In genomic region chr3:104606812-104607211, GRCh38 we compare ENCODE assay signal across 18 cellular contexts.
"Had no signal": no experiment of that assay in that cellular context is flagged by ENCODE, and none has a peak within 500 bp of the region (broad histone marks: within the 10 kb centered on the region; RNA-seq: fewer than 3 reads in every experiment).

No MANE protein-coding gene starts in this region.

- H3K27me3 ChIP-seq: dorsolateral prefrontal cortex, ovary had no signal

- H3K4me3 Mint-ChIP-seq: activated CD4-positive, alpha-beta memory T cell treated with anti-CD3 and anti-CD28 coated beads, Interleukin-2, amount 10 ng/mL, durations not matched to agents 7 days and 5 days; activated naive CD8-positive, alpha-beta T cell treated with anti-CD3 and anti-CD28 coated beads for 36 hours; activated T-helper 17 cell treated with anti-CD3 and anti-CD28 coated beads, Interleukin-2, amount 50 U/mL, for 72 hours; brain; naive B cell; stimulated activated naive B cell treated with anti-CD40 and anti-IgM and Interleukin-4, amounts not matched to agents 10 μg/mL and 1 μg/mL and 100 μg/mL, for 72 hours; WTC11 had no signal

- H3K27ac Mint-ChIP-seq: activated CD4-positive, alpha-beta memory T cell treated with anti-CD3 and anti-CD28 coated beads, Interleukin-2, amount 10 ng/mL, durations not matched to agents 7 days and 5 days; activated naive CD8-positive, alpha-beta T cell treated with anti-CD3 and anti-CD28 coated beads for 36 hours; activated T-helper 17 cell treated with anti-CD3 and anti-CD28 coated beads, Interleukin-2, amount 50 U/mL, for 72 hours; brain; naive B cell; stimulated activated naive B cell treated with anti-CD40 and anti-IgM and Interleukin-4, amounts not matched to agents 10 μg/mL and 1 μg/mL and 100 μg/mL, for 72 hours; WTC11 had no signal

- H3K27ac ChIP-seq: dorsolateral prefrontal cortex, epithelial cell of prostate, ovary had no signal

- H3K9me3 Mint-ChIP-seq: activated CD4-positive, alpha-beta memory T cell treated with anti-CD3 and anti-CD28 coated beads, Interleukin-2, amount 10 ng/mL, durations not matched to agents 7 days and 5 days; activated naive CD8-positive, alpha-beta T cell treated with anti-CD3 and anti-CD28 coated beads for 36 hours; activated T-helper 17 cell treated with anti-CD3 and anti-CD28 coated beads, Interleukin-2, amount 50 U/mL, for 72 hours; brain; naive B cell; stimulated activated naive B cell treated with anti-CD40 and anti-IgM and Interleukin-4, amounts not matched to agents 10 μg/mL and 1 μg/mL and 100 μg/mL, for 72 hours had no signal

- H3K36me3 Mint-ChIP-seq: activated naive CD8-positive, alpha-beta T cell treated with anti-CD3 and anti-CD28 coated beads for 36 hours; brain; naive B cell; stimulated activated naive B cell treated with anti-CD40 and anti-IgM and Interleukin-4, amounts not matched to agents 10 μg/mL and 1 μg/mL and 100 μg/mL, for 72 hours; WTC11 had no signal

- DNase-seq: activated CD4-positive, alpha-beta memory T cell treated with anti-CD3 and anti-CD28 coated beads, Interleukin-2, amount 10 ng/mL, durations not matched to agents 7 days and 5 days; activated CD4-positive, alpha-beta T cell treated with anti-CD3 and anti-CD28 coated beads for 48 hours; activated naive CD4-positive, alpha-beta T cell; activated naive CD8-positive, alpha-beta T cell treated with anti-CD3 and anti-CD28 coated beads for 36 hours; activated T-cell treated with anti-CD3 and anti-CD28 coated beads, Interleukin-2, amount 50 U/mL, for 1 hour; amniotic stem cell; central memory CD4-positive, alpha-beta T cell; dorsolateral prefrontal cortex; foreskin fibroblast; mesenchymal stem cell; mucosa of descending colon; naive B cell; ovary; stimulated activated naive B cell treated with anti-CD40 and anti-IgM and Interleukin-4, amounts not matched to agents 10 μg/mL and 1 μg/mL and 100 μg/mL, for 72 hours had no signal

- H3K9me3 ChIP-seq: mucosa of descending colon, ovary had no signal

- H3K36me3 ChIP-seq: ovary had no signal

- H3K4me3 ChIP-seq: dorsolateral prefrontal cortex, mucosa of descending colon, ovary had no signal

- H3K4me1 Mint-ChIP-seq: activated CD4-positive, alpha-beta memory T cell treated with anti-CD3 and anti-CD28 coated beads, Interleukin-2, amount 10 ng/mL, durations not matched to agents 7 days and 5 days; activated naive CD8-positive, alpha-beta T cell treated with anti-CD3 and anti-CD28 coated beads for 36 hours; activated T-helper 17 cell treated with anti-CD3 and anti-CD28 coated beads, Interleukin-2, amount 50 U/mL, for 72 hours; naive B cell; WTC11 had no signal
